In the genomic region with DNA sequence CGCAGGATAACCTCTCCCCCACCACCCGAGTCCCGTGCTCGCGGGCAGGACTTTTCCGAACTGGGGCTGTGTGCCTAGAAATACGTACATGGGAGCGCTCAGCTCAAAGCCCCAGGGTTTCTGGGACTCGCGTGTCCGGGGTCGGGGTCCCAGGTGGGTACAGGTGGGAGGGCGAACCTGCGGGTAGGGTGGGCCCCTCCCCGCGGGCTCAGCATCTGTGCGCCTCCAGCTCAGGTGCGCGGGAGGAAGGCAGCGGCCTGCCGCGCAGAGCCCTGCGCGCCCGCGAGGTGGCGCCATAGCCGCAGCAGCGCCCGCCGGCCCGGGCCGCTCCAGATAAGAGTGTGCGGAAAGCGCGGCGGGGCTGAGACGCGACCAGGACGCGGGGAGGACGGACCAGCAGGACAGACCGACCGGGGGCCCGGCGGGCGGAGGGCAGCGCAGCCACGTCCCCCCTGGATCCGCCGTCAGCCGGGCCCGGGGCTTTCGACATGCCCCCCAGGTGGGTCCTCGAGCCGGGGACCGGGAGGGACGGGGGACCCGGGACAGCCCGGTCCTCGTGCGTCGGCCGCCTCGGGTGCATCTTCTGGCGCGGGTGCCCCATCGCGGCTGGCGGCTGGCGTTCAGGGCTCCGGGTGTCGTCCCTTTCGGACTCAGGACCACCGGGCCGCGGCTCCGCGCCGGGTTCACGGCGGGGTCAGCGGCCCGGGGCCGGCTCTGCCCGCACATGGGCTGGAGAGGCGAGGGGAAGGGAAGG, we compare ENCODE assay signal across 8 cellular contexts. TPM values are rescaled to one million over a fixed set of nuclear protein-coding genes. Genes with fewer than 3 reads are reported as not detected.
DNase-seq lines count a peak whose midpoint lies in the region; ATAC-seq and TF ChIP-seq lines count a peak whose summit lies in the region.

A gene with protein sequence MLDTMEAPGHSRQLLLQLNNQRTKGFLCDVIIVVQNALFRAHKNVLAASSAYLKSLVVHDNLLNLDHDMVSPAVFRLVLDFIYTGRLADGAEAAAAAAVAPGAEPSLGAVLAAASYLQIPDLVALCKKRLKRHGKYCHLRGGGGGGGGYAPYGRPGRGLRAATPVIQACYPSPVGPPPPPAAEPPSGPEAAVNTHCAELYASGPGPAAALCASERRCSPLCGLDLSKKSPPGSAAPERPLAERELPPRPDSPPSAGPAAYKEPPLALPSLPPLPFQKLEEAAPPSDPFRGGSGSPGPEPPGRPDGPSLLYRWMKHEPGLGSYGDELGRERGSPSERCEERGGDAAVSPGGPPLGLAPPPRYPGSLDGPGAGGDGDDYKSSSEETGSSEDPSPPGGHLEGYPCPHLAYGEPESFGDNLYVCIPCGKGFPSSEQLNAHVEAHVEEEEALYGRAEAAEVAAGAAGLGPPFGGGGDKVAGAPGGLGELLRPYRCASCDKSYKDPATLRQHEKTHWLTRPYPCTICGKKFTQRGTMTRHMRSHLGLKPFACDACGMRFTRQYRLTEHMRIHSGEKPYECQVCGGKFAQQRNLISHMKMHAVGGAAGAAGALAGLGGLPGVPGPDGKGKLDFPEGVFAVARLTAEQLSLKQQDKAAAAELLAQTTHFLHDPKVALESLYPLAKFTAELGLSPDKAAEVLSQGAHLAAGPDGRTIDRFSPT (plus strand): TSS at position 364 of the 754 bp plus-strand sequence. CDS start 1,588 bp downstream, outside the sequence.

- H3K36me3 ChIP-seq in upper lobe of left lung = peaks cover 0 to 4% (median 0%) of the 10 kb centered on the region in 4 donors

- CTCF ChIA-PET in AG04450 (lab: Charles Lee) = interaction anchor here (0.5 to 4.5 kb wide), 43 partner anchors 9 to 361 kb away, joined by 3 to 87 read pairs (median 4); partner anchors contain the start of genes SMG6, SRR and TSR1

- WGBS in upper lobe of left lung, 2 donors = 0 to 4% methylated on average over 2 to 5 of the region's 87 CpGs

- H3K27ac ChIP-seq in AG04450 (ENCODE audit: low read depth, low read length) (peak within 1 kb of the TSS; percentile 47), upper lobe of left lung (peak within 1 kb of the TSS; percentile 86 to 96 (median 91))

- no peak within 1 kb of the TSS for H3K27ac Mint-ChIP-seq in activated naive CD4-positive, alpha-beta T cell treated with anti-CD3 and anti-CD28 coated beads, Interleukin-2, amount 50 U/mL, for 24 hours

- H3K4me3 ChIP-seq in AG04450 (ENCODE audit: low read depth, low read length) (peak within 1 kb of the TSS; percentile 72), upper lobe of left lung (peak within 1 kb of the TSS; percentile 34 to 76 (median 51))

- peak; percentile 42 for ATAC-seq in GM18907 (IDR thresholded peaks at IDR 0.05; ENCODE audit: unreplicated experiment)
- peak; percentile 75 to 80 for ATAC-seq in upper lobe of left lung (ENCODE audit: low FRiP score in 2 of 2)

- H3K9me3 ChIP-seq in AG04450 (ENCODE audit: control insufficient read depth, insufficient read depth, low read length) = peaks cover 6% of the 10 kb centered on the region; the same call in 1 of the 2 replicates
- no peaks in the 10 kb centered on the region for H3K9me3 ChIP-seq in upper lobe of left lung

- POLR2A ChIA-PET in AG04450 (lab: Yijun Ruan, JAX) = interaction anchor here (0.5 to 3.0 kb wide), 16 partner anchors 15 to 371 kb away, joined by 3 to 38 read pairs (median 4); no protein-coding TSS in a partner anchor

- no peaks in the 10 kb centered on the region for H3K9me3 Mint-ChIP-seq in activated naive CD4-positive, alpha-beta T cell treated with anti-CD3 and anti-CD28 coated beads, Interleukin-2, amount 50 U/mL, for 24 hours

- H3K4me3 Mint-ChIP-seq in activated naive CD4-positive, alpha-beta T cell treated with anti-CD3 and anti-CD28 coated beads, Interleukin-2, amount 50 U/mL, for 24 hours = peak within 1 kb of the TSS; percentile 79

- no peak for DNase-seq in AG04450 (ENCODE audit: low read depth, low spot score)
- DNase-seq in HuH-7 (ENCODE audit: low spot score) = peak; percentile 83
- peak; percentile 25 for DNase-seq in SKM-1 (lab: John Stamatoyannopoulos, UW; ENCODE audit: unreplicated experiment)
- DNase-seq in glomerular visceral epithelial cell (ENCODE audit: extremely low spot score) = peak; percentile 73
- peak; percentile 30 for DNase-seq in occipital lobe (lab: John Stamatoyannopoulos, UW)
- DNase-seq in upper lobe of left lung = peak; percentile 78 to 97

- peaks cover 22% of the 10 kb centered on the region for H3K4me1 Mint-ChIP-seq in activated naive CD4-positive, alpha-beta T cell treated with anti-CD3 and anti-CD28 coated beads, Interleukin-2, amount 50 U/mL, for 24 hours

- peak in 2 of 4 donors; percentile 56 to 71 for TF ChIP-seq POLR2A in upper lobe of left lung (IDR thresholded peaks at IDR 0.05)

- H3K27me3 ChIP-seq in AG04450 (ENCODE audit: control insufficient read depth, insufficient read depth, low read length) = peaks cover 4% of the 10 kb centered on the region
- peaks cover 0 to 63% (median 21%) of the 10 kb centered on the region in 4 donors for H3K27me3 ChIP-seq in upper lobe of left lung

- H3K27me3 Mint-ChIP-seq in activated naive CD4-positive, alpha-beta T cell treated with anti-CD3 and anti-CD28 coated beads, Interleukin-2, amount 50 U/mL, for 24 hours = peaks cover 4% of the 10 kb centered on the region

- peaks cover 64 to 86% (median 66%) of the 10 kb centered on the region in 4 donors for H3K4me1 ChIP-seq in upper lobe of left lung

- TF ChIP-seq CTCF in AG04450 (IDR thresholded peaks at IDR 0.05; ENCODE audit: low read depth, low read length) = peak; percentile 72
- TF ChIP-seq CTCF in upper lobe of left lung (IDR thresholded peaks at IDR 0.05) = peak; percentile 95 to 99 (median 98)

- no peak for TF ChIP-seq EP300 in upper lobe of left lung (IDR thresholded peaks at IDR 0.05)

- peaks cover 3% of the 10 kb centered on the region for H3K36me3 Mint-ChIP-seq in activated naive CD4-positive, alpha-beta T cell treated with anti-CD3 and anti-CD28 coated beads, Interleukin-2, amount 50 U/mL, for 24 hours

RNA-seq across cellular contexts. Expression of the gene that starts here (rescaled TPM):
- polyA plus RNA-seq in AG04450 (2011; rRNA removed) = 12.7 and 14.4 TPM in 2 replicates
- 13.7 and 15.8 TPM in 2 replicates for polyA minus RNA-seq in AG04450 (2011; rRNA and poly(A)+ RNA removed)
- total RNA-seq in occipital lobe (3.1 TPM), upper lobe of left lung (10 to 100 TPM in 5 of 6 donors, 1 to 10 TPM in 1; 8.0 to 25.5 (median 19.1) TPM)
